13 cellular contexts compared by ENCODE assay signal in the genomic region with DNA sequence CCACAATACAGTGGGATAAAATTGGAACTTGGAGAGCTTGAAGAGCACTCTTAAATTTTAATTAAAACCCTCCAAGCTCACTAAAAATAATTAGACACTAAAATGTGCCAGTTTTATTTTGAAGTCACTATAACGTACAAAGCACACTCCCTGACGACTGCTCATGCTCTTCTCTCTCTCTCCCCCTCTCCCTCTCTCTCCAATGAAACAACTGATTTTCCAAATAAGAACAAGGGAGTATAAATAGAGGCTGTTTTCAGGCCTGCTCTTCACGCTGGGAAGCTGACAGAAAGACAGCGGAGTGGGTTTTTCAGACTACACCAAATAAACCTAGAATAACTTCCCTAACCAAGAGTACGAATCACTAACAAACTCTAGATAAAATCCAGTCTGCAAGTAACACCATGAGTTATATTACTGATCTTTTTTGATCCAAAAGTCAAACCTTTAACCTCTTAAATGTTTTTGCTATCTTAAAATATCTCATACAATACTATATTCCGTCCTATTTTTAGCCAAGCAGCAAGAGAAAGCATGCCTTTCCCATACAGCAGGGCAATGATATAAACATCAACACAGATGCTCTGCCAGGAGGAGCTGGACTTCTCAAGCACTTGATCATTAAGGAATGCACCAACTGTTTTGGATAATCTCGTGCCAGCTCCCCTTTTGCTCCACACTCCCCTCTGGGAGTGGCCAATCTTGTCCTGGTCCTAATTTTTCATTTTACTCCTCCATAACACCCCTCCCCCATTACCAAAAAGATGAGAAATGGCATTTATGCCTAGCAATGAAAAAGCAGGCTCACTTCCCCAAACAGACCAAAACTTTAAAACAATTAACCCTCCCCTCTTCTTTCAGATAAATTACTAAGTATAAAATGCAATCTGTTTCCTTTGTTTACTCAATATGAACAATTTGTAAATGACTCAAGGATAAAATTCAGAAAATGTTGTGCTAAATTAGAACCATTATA.
A peak's percentile ranks its signal among the peaks of the same experiment; 100 is the strongest.
DNase-seq lines count a peak whose midpoint lies in the region; TF ChIP-seq lines count a peak whose summit lies in the region.
"Had no signal": no experiment of that assay in that cellular context is flagged by ENCODE, and none has a peak within 500 bp of the region (broad histone marks: within the 10 kb centered on the region; RNA-seq: fewer than 3 reads in every experiment).

No MANE protein-coding gene starts in this region.

- TF ChIP-seq POLR2A in transverse colon (IDR thresholded peaks at IDR 0.05): no peak

- 39 to 57% methylated on average over 4 to 7 of the region's 7 CpGs for WGBS in transverse colon (ENCODE audit: low coverage in 1 of 2), 2 donors

- in situ Hi-C loops in transverse colon (cut with MboI; ENCODE audit: low pct_ligation_motif_present in 1 of 4, low pct_unique_long_range_greater_than_20kb in 1 of 4, low sequenced_read_pairs in 3 of 4): no loop called here

- intact Hi-C loops in transverse colon (cut with DNase I; ENCODE audit: low total_unique reads): no loop called here

- H3K4me1 ChIP-seq in right atrium auricular region: peaks cover 0 to 17% of the 10 kb centered on the region in 2 donors
- no peaks in the 10 kb centered on the region for H3K4me1 ChIP-seq in transverse colon

- H3K9me3 ChIP-seq in MG63: no peaks in the 10 kb centered on the region
- H3K9me3 ChIP-seq in SK-N-MC (ENCODE audit: low read depth, low read length): no peaks in the 10 kb centered on the region
- H3K9me3 ChIP-seq in right atrium auricular region: no peaks in the 10 kb centered on the region
- no peaks in the 10 kb centered on the region for H3K9me3 ChIP-seq in transverse colon

- H3K9ac ChIP-seq in SK-N-MC (ENCODE audit: insufficient read length): no peak overlapping the region

- TF ChIP-seq EP300 in transverse colon (IDR thresholded peaks at IDR 0.05; ENCODE audit: low read depth): no peak

- DNase-seq in MG63: peak; percentile 10
- DNase-seq in SK-N-MC (ENCODE audit: low read depth, low spot score): no peak
- no peak for DNase-seq in right atrium auricular region (ENCODE audit: low spot score)
- DNase-seq in retina: peak; percentile 9
- DNase-seq in inferior parietal cortex (ENCODE audit: extremely low spot score): no peak
- no peak for DNase-seq in transverse colon
- DNase-seq in SKM-1 (lab: John Stamatoyannopoulos, UW; ENCODE audit: unreplicated experiment): no peak
- DNase-seq: activated CD4-positive, alpha-beta T cell treated with anti-CD3 and anti-CD28 coated beads, Interleukin-2, amount 50 U/mL, for 1 hour; activated T-cell treated with anti-CD3 and anti-CD28 coated beads, Interleukin-2, amount 50 U/mL, for 72 hours; amniotic stem cell; C1 segment of cervical spinal cord; dorsolateral prefrontal cortex; NCI-H526 had no signal

- no peak for TF ChIP-seq CTCF in right atrium auricular region (IDR thresholded peaks at IDR 0.05)
- TF ChIP-seq CTCF in transverse colon (IDR thresholded peaks at IDR 0.05): no peak

- H3K4me3 ChIP-seq in MG63 (no peak overlapping the region), SK-N-MC (peak overlapping the region; percentile 5; the same call in 1 of the 2 replicates), right atrium auricular region (peak overlapping the region in 1 of 2 donors; percentile 22), transverse colon (no peak overlapping the region)

- peak overlapping the region; percentile 84 for H3K27ac ChIP-seq in SK-N-MC
- peak overlapping the region; percentile 65 to 79 for H3K27ac ChIP-seq in right atrium auricular region
- H3K27ac ChIP-seq in transverse colon: peak overlapping the region in 1 of 4 donors; percentile 3

- H3K36me3 ChIP-seq in MG63 (no peaks in the 10 kb centered on the region), SK-N-MC (ENCODE audit: insufficient read depth, low read length) (peaks cover 6% of the 10 kb centered on the region), right atrium auricular region (no peaks in the 10 kb centered on the region), transverse colon (no peaks in the 10 kb centered on the region)

- H3K27me3 ChIP-seq in MG63 (no peaks in the 10 kb centered on the region), right atrium auricular region (no peaks in the 10 kb centered on the region), transverse colon (no peaks in the 10 kb centered on the region)

Comparison
In these comparisons a context has a peak if more than half of its experiments do, and no peak if none do; other contexts are left out.
1. DNase-seq: peak in MG63 (single experiment) and retina (single experiment); none in SK-N-MC (single experiment), right atrium auricular region (single experiment), inferior parietal cortex (single experiment), transverse colon (single experiment) and SKM-1 (single experiment).